In the genomic region with DNA sequence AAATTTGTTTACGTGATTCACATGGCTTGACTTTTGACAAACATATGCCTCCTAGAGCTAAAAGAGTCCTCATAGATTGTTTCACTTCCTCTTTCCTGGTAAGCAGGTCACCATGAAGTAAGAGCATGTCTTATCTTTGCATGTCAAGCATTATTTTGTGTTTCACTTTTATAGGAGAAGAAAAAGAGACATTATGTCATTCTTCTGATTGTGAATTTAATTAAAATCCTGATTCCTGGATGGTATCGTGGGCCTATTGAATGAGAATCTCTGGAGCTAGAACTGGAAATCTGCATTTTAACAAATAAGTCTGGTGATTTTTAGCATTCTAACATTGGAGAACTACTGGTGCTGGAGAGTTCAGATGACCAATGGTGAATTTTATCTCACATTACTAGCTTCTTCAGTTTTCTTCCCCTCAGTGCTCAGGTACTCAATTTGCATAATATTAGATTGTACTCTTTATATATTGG, we compare ENCODE assay signal across 10 cellular contexts.
DNase-seq lines count a peak whose midpoint lies in the region; ATAC-seq, FAIRE-seq and TF ChIP-seq lines count a peak whose summit lies in the region.
"Had no signal": no experiment of that assay in that cellular context is flagged by ENCODE, and none has a peak within 500 bp of the region (broad histone marks: within the 10 kb centered on the region; RNA-seq: fewer than 3 reads in every experiment).

No MANE protein-coding gene starts in this region.

- H3K27ac ChIP-seq in coronary artery, result no peak overlapping the region

- no peak for FAIRE-seq in HTR-8/SVneo (lab: Jason Lieb, UNC)

- H3K4me3 ChIP-seq in coronary artery, result no peak overlapping the region

- DNase-seq in AML-193 (lab: John Stamatoyannopoulos, UW) (peak; percentile 18 to 44), OCI-M1 (lab: John Stamatoyannopoulos, UW) (peak; percentile 92), HuH-7.5 (ENCODE audit: low spot score) (no peak), coronary artery (ENCODE audit: low spot score) (no peak), HTR-8/SVneo (ENCODE audit: insufficient read length, low spot score) (no peak)
- no peak for DNase-seq in activated naive CD4-positive, alpha-beta T cell treated with anti-CD3 and anti-CD28 coated beads, Interleukin-2, amount 10 ng/mL, durations not matched to agents 7 days and 5 days
- DNase-seq: NCI-H226; stimulated activated CD4-positive, alpha-beta T cell treated with anti-CD3 and anti-CD28 coated beads, Interleukin-2, amount 100 ng/mL, for 48 hours had no signal

- H3K36me3 Mint-ChIP-seq in activated naive CD4-positive, alpha-beta T cell treated with anti-CD3 and anti-CD28 coated beads, Interleukin-2, amount 10 ng/mL, durations not matched to agents 7 days and 5 days, result no peaks in the 10 kb centered on the region

- peaks cover 9% of the 10 kb centered on the region for H3K4me1 Mint-ChIP-seq in activated naive CD4-positive, alpha-beta T cell treated with anti-CD3 and anti-CD28 coated beads, Interleukin-2, amount 10 ng/mL, durations not matched to agents 7 days and 5 days

- no peak overlapping the region for H3K4me3 Mint-ChIP-seq in activated naive CD4-positive, alpha-beta T cell treated with anti-CD3 and anti-CD28 coated beads, Interleukin-2, amount 10 ng/mL, durations not matched to agents 7 days and 5 days

- H3K27ac Mint-ChIP-seq in activated naive CD4-positive, alpha-beta T cell treated with anti-CD3 and anti-CD28 coated beads, Interleukin-2, amount 10 ng/mL, durations not matched to agents 7 days and 5 days, result no peak overlapping the region

- ATAC-seq in GM19043 (IDR thresholded peaks at IDR 0.05; ENCODE audit: low read depth, unreplicated experiment) (peak; percentile 99), HG02981 (IDR thresholded peaks at IDR 0.05; ENCODE audit: unreplicated experiment) (peak; percentile 98)

- H3K9me3 Mint-ChIP-seq in activated naive CD4-positive, alpha-beta T cell treated with anti-CD3 and anti-CD28 coated beads, Interleukin-2, amount 10 ng/mL, durations not matched to agents 7 days and 5 days, result no peaks in the 10 kb centered on the region

- no peak for TF ChIP-seq CTCF in coronary artery (IDR thresholded peaks at IDR 0.05)

- no peaks in the 10 kb centered on the region for H3K27me3 Mint-ChIP-seq in activated naive CD4-positive, alpha-beta T cell treated with anti-CD3 and anti-CD28 coated beads, Interleukin-2, amount 10 ng/mL, durations not matched to agents 7 days and 5 days

- CTCF ChIA-PET in activated naive CD4-positive, alpha-beta T cell treated with anti-CD3 and anti-CD28 coated beads, Interleukin-2, amount 10 ng/mL, durations not matched to agents 7 days and 5 days (lab: Charles Lee), result interaction anchor here (0.6 kb wide), 1 partner anchor 22 kb away, joined by 4 read pairs; no protein-coding TSS in a partner anchor

Comparison
In these comparisons a context has a peak if more than half of its experiments do, and no peak if none do; other contexts are left out.
1. DNase-seq: peak in AML-193 (2 of 2) and OCI-M1 (single experiment); none in HuH-7.5 (single experiment), activated naive CD4-positive, alpha-beta T cell treated with anti-CD3 and anti-CD28 coated beads, Interleukin-2, amount 10 ng/mL, durations not matched to agents 7 days and 5 days (single experiment), coronary artery (single experiment) and HTR-8/SVneo (single experiment).